8 cellular contexts compared by ENCODE assay signal in genomic region chr6:134317471-134318131, GRCh38. TPM values are rescaled to one million over a fixed set of nuclear protein-coding genes. Genes with fewer than 3 reads are reported as not detected.
A peak's percentile ranks its signal among the peaks of the same experiment; 100 is the strongest.
DNase-seq lines count a peak whose midpoint lies in the region; ATAC-seq and TF ChIP-seq lines count a peak whose summit lies in the region.

TSS of gene SGK1 (minus strand) at chr6:134318112. CDS start at chr6:134317460, 652 bp downstream.

- no peaks in the 10 kb centered on the region for H3K4me1 ChIP-seq in upper lobe of right lung

- H3K27me3 ChIP-seq in upper lobe of right lung = peaks cover 9% of the 10 kb centered on the region

- H3K36me3 ChIP-seq in upper lobe of right lung = no peaks in the 10 kb centered on the region

- DNase-seq in GM12864 (ENCODE audit: low read depth) (no peak), NCI-H226 (peak; percentile 49), germinal center (ENCODE audit: low spot score) (peak; percentile 29), upper lobe of right lung (no peak)

- H3K9me3 ChIP-seq in upper lobe of right lung = no peaks in the 10 kb centered on the region

- H3K27me3 Mint-ChIP-seq in activated naive CD4-positive, alpha-beta T cell treated with anti-CD3 and anti-CD28 coated beads, Interleukin-2, amount 50 U/mL, for 24 hours = peaks cover 6% of the 10 kb centered on the region
- peaks cover 52% of the 10 kb centered on the region for H3K27me3 Mint-ChIP-seq in nephron (ENCODE audit: low read depth)

- no peaks in the 10 kb centered on the region for H3K9me3 Mint-ChIP-seq in activated naive CD4-positive, alpha-beta T cell treated with anti-CD3 and anti-CD28 coated beads, Interleukin-2, amount 50 U/mL, for 24 hours
- no peaks in the 10 kb centered on the region for H3K9me3 Mint-ChIP-seq in nephron

- intact Hi-C loops in upper lobe of right lung (cut with DNase I) = no loop called here

- ATAC-seq in upper lobe of right lung (peak; percentile 68), HG03469 (IDR thresholded peaks at IDR 0.05; ENCODE audit: unreplicated experiment) (no peak), GM19395 (IDR thresholded peaks at IDR 0.05; ENCODE audit: unreplicated experiment) (no peak)

- peak within 1 kb of the TSS; percentile 79 for H3K4me3 Mint-ChIP-seq in activated naive CD4-positive, alpha-beta T cell treated with anti-CD3 and anti-CD28 coated beads, Interleukin-2, amount 50 U/mL, for 24 hours
- peak within 1 kb of the TSS; percentile 77 to 82 (median 81) for H3K4me3 Mint-ChIP-seq in nephron

- H3K4me1 Mint-ChIP-seq in activated naive CD4-positive, alpha-beta T cell treated with anti-CD3 and anti-CD28 coated beads, Interleukin-2, amount 50 U/mL, for 24 hours = peaks cover 21% of the 10 kb centered on the region
- H3K4me1 Mint-ChIP-seq in nephron = peaks cover 15% of the 10 kb centered on the region

- no peaks in the 10 kb centered on the region for H3K36me3 Mint-ChIP-seq in activated naive CD4-positive, alpha-beta T cell treated with anti-CD3 and anti-CD28 coated beads, Interleukin-2, amount 50 U/mL, for 24 hours
- H3K36me3 Mint-ChIP-seq in nephron (ENCODE audit: low read depth) = no peaks in the 10 kb centered on the region

- TF ChIP-seq CTCF in GM12864 (IDR thresholded peaks at IDR 0.05; ENCODE audit: low read depth, low read length, missing control alignments) = no peak
- no peak for TF ChIP-seq CTCF in nephron (IDR thresholded peaks at IDR 0.05; ENCODE audit: unreplicated experiment in 3 of 3)
- TF ChIP-seq CTCF in upper lobe of right lung (IDR thresholded peaks at IDR 0.05) = no peak

- H3K27ac Mint-ChIP-seq in activated naive CD4-positive, alpha-beta T cell treated with anti-CD3 and anti-CD28 coated beads, Interleukin-2, amount 50 U/mL, for 24 hours = no peak within 1 kb of the TSS
- H3K27ac Mint-ChIP-seq in nephron = no peak within 1 kb of the TSS

- H3K4me3 ChIP-seq in GM12864 (ENCODE audit: low read depth, low read length) (peak within 1 kb of the TSS; percentile 58), upper lobe of right lung (peak within 1 kb of the TSS; percentile 55)

- no peak within 1 kb of the TSS for H3K27ac ChIP-seq in upper lobe of right lung

RNA-seq across cellular contexts. Expression of gene SGK1, which starts in this region (rescaled TPM):
- 204 TPM for total RNA-seq in upper lobe of right lung

Comparison
In these comparisons a context has a peak if more than half of its experiments do, and no peak if none do; other contexts are left out.
1. DNase-seq: peak in NCI-H226 (single experiment) and germinal center (single experiment); none in GM12864 (single experiment) and upper lobe of right lung (single experiment).